13 cellular contexts compared by ENCODE assay signal in genomic region chr16:57746316-57746715, GRCh38. TPM values are rescaled to one million over a fixed set of nuclear protein-coding genes. Genes with fewer than 3 reads are reported as not detected.
DNase-seq lines count a peak whose midpoint lies in the region; TF ChIP-seq lines count a peak whose summit lies in the region.
"Not testable (repeated sequence)": the region's sequence is repeated elsewhere in the genome, so short reads cannot be mapped to it uniquely, and the experiment has no call there.
"Had no signal": no experiment of that assay in that cellular context is flagged by ENCODE, and none has a peak within 500 bp of the region (broad histone marks: within the 10 kb centered on the region; RNA-seq: fewer than 3 reads in every experiment).

No MANE protein-coding gene starts in this region.

- not testable (repeated sequence) for H3K4me3 Mint-ChIP-seq in activated T-helper 2 cell treated with anti-CD3 and anti-CD28 coated beads, Interferon-gamma antibody, Interleukin-2, Interleukin-4, amounts not matched to agents 10 μg/mL and 5 μg/mL and 100 μg/mL, durations not matched to agents 14 hours and 24 hours and 36 hours (ENCODE audit: low read depth); immature natural killer cell; neural crest cell
- peak overlapping the region; percentile 8 for H3K4me3 Mint-ChIP-seq in glutamatergic neuron (ENCODE audit: unreplicated experiment)

- H3K36me3 Mint-ChIP-seq in activated T-helper 2 cell treated with anti-CD3 and anti-CD28 coated beads, Interferon-gamma antibody, Interleukin-2, Interleukin-4, amounts not matched to agents 10 μg/mL and 5 μg/mL and 100 μg/mL, durations not matched to agents 14 hours and 24 hours and 36 hours (ENCODE audit: low read depth); glutamatergic neuron (ENCODE audit: unreplicated experiment); neural crest cell (ENCODE audit: low read depth): not testable (repeated sequence)
- H3K36me3 Mint-ChIP-seq in immature natural killer cell, result peaks cover 0 to 21% (median under 1%) of the 10 kb centered on the region in 3 donors

- intact Hi-C loops in activated T-helper 2 cell treated with anti-CD3 and anti-CD28 coated beads, Interferon-gamma antibody, Interleukin-2, Interleukin-4, amounts not matched to agents 10 μg/mL and 5 μg/mL and 100 μg/mL, durations not matched to agents 14 hours and 24 hours and 36 hours (cut with micrococcal nuclease), result not testable (repeated sequence)

- H3K36me3 ChIP-seq in BLaER1, result peaks cover 64% of the 10 kb centered on the region
- not testable (repeated sequence) for H3K36me3 ChIP-seq in osteoblast (ENCODE audit: insufficient read depth, low read length)

- not testable (repeated sequence) for H3K4me3 ChIP-seq in BLaER1; osteoblast (ENCODE audit: insufficient read depth, low read length)

- H4K20me1 ChIP-seq in BLaER1; osteoblast (ENCODE audit: insufficient read depth, low read length): not testable (repeated sequence)

- H3K27ac Mint-ChIP-seq in activated T-helper 2 cell treated with anti-CD3 and anti-CD28 coated beads, Interferon-gamma antibody, Interleukin-2, Interleukin-4, amounts not matched to agents 10 μg/mL and 5 μg/mL and 100 μg/mL, durations not matched to agents 14 hours and 24 hours and 36 hours, result peak overlapping the region; percentile 51
- peak overlapping the region; percentile 93 for H3K27ac Mint-ChIP-seq in glutamatergic neuron (ENCODE audit: unreplicated experiment)
- peak overlapping the region in 4 of 6 donors; percentile 2 to 75 (median 38) for H3K27ac Mint-ChIP-seq in immature natural killer cell
- H3K27ac Mint-ChIP-seq in neural crest cell (ENCODE audit: unreplicated experiment), result peak overlapping the region; percentile 40

- not testable (repeated sequence) for H3K4me2 ChIP-seq in BLaER1; osteoblast (ENCODE audit: insufficient read depth, low read length)

- H3K79me2 ChIP-seq in osteoblast (ENCODE audit: insufficient read depth, low read length), result not testable (repeated sequence)

- H3K27me3 ChIP-seq in BLaER1; osteoblast (ENCODE audit: insufficient read depth, low read length): not testable (repeated sequence)

- H3K9ac ChIP-seq in BLaER1, result not testable (repeated sequence)

- 0 out of 2 replicates have a peak overlapping the region, but pooled peaks have one; percentile 38 for H3K27ac ChIP-seq in BLaER1
- H3K27ac ChIP-seq in osteoblast (ENCODE audit: low read depth, low read length), result not testable (repeated sequence)

- TF ChIP-seq CTCF in glutamatergic neuron (IDR thresholded peaks at IDR 0.05; ENCODE audit: partially characterized antibody, unreplicated experiment); neural crest cell (conservative IDR thresholded peaks at IDR 0.05); osteoblast (IDR thresholded peaks at IDR 0.05; ENCODE audit: extremely low read depth, low read depth, low read length): not testable (repeated sequence)

- DNase-seq in activated T-helper 2 cell treated with anti-CD3 and anti-CD28 coated beads, Interferon-gamma antibody, Interleukin-2, Interleukin-4, amounts not matched to agents 10 μg/mL and 5 μg/mL and 100 μg/mL, durations not matched to agents 14 hours and 24 hours and 36 hours (ENCODE audit: low spot score); glutamatergic neuron; immature natural killer cell; neural crest cell (ENCODE audit: low read depth, low spot score): not testable (repeated sequence)
- DNase-seq in osteoblast (ENCODE audit: insufficient read length, low spot score, missing footprints), result peak; percentile 50

- not testable (repeated sequence) for H2AFZ ChIP-seq in osteoblast (ENCODE audit: low read length)

- H3K4me1 ChIP-seq in BLaER1, result peaks cover 56% of the 10 kb centered on the region
- not testable (repeated sequence) for H3K4me1 ChIP-seq in osteoblast (ENCODE audit: insufficient read depth, low read length)

- H3K9me3 Mint-ChIP-seq in activated T-helper 2 cell treated with anti-CD3 and anti-CD28 coated beads, Interferon-gamma antibody, Interleukin-2, Interleukin-4, amounts not matched to agents 10 μg/mL and 5 μg/mL and 100 μg/mL, durations not matched to agents 14 hours and 24 hours and 36 hours; glutamatergic neuron (ENCODE audit: unreplicated experiment); immature natural killer cell; neural crest cell: not testable (repeated sequence)

- not testable (repeated sequence) for H3K27me3 Mint-ChIP-seq in activated T-helper 2 cell treated with anti-CD3 and anti-CD28 coated beads, Interferon-gamma antibody, Interleukin-2, Interleukin-4, amounts not matched to agents 10 μg/mL and 5 μg/mL and 100 μg/mL, durations not matched to agents 14 hours and 24 hours and 36 hours (ENCODE audit: low read depth); glutamatergic neuron (ENCODE audit: unreplicated experiment); immature natural killer cell (ENCODE audit: low read depth in 3 of 3); neural crest cell (ENCODE audit: low read depth)

- not testable (repeated sequence) for H3K9me3 ChIP-seq in BLaER1; osteoblast (ENCODE audit: low read depth, low read length)

- H3K4me1 Mint-ChIP-seq in activated T-helper 2 cell treated with anti-CD3 and anti-CD28 coated beads, Interferon-gamma antibody, Interleukin-2, Interleukin-4, amounts not matched to agents 10 μg/mL and 5 μg/mL and 100 μg/mL, durations not matched to agents 14 hours and 24 hours and 36 hours (ENCODE audit: low read depth); neural crest cell: not testable (repeated sequence)
- H3K4me1 Mint-ChIP-seq in glutamatergic neuron (ENCODE audit: low read depth, unreplicated experiment), result peaks cover 33% of the 10 kb centered on the region
- peaks cover 14 to 27% of the 10 kb centered on the region in 2 donors for H3K4me1 Mint-ChIP-seq in immature natural killer cell

RNA-seq across cellular contexts. Expression of gene KATNB1, which starts 10.7 kb away (rescaled TPM):
- 34.1 and 35.4 TPM in 2 replicates for total RNA-seq in activated T-helper 2 cell treated with anti-CD3 and anti-CD28 coated beads, Interferon-gamma antibody, Interleukin-2, Interleukin-4, amounts not matched to agents 10 μg/mL and 5 μg/mL and 100 μg/mL, durations not matched to agents 14 hours and 24 hours and 36 hours
- 74.4 TPM for total RNA-seq in glutamatergic neuron (ENCODE audit: unreplicated experiment)
- polyA plus RNA-seq in immature natural killer cell, result 10 to 100 TPM; 21.6 to 43.9 (median 43.1) TPM
- total RNA-seq in neural crest cell, result 42.1 and 47.4 TPM in 2 replicates
- 17.7 and 24.6 TPM in 2 replicates for total RNA-seq in osteoblast

RNA-seq across cellular contexts. Expression of gene DRC7, which starts 51.7 kb away (rescaled TPM):
- total RNA-seq in activated T-helper 2 cell treated with anti-CD3 and anti-CD28 coated beads, Interferon-gamma antibody, Interleukin-2, Interleukin-4, amounts not matched to agents 10 μg/mL and 5 μg/mL and 100 μg/mL, durations not matched to agents 14 hours and 24 hours and 36 hours, result not detected in 2 replicates
- total RNA-seq in glutamatergic neuron (ENCODE audit: unreplicated experiment) (not detected), neural crest cell (0.16 and 0.32 TPM in 2 replicates), osteoblast (not detected in 2 replicates)
- not detected for polyA plus RNA-seq in immature natural killer cell
- total RNA-seq: A172; CD4-positive, alpha-beta memory T cell; CD4-positive, CD25-positive, alpha-beta regulatory T cell; CD8-positive, alpha-beta memory T cell; Daoy; G401 had no signal
- polyA plus RNA-seq: BJ; CD4-positive, alpha-beta memory T cell; CD4-positive, CD25-positive, alpha-beta regulatory T cell; CD8-positive, alpha-beta memory T cell had no signal

RNA-seq across cellular contexts. Expression of gene KIFC3, which starts 56.0 kb away (rescaled TPM):
- total RNA-seq in activated T-helper 2 cell treated with anti-CD3 and anti-CD28 coated beads, Interferon-gamma antibody, Interleukin-2, Interleukin-4, amounts not matched to agents 10 μg/mL and 5 μg/mL and 100 μg/mL, durations not matched to agents 14 hours and 24 hours and 36 hours, result 0.16 and 0.52 TPM in 2 replicates
- 0.76 TPM for total RNA-seq in glutamatergic neuron (ENCODE audit: unreplicated experiment)
- polyA plus RNA-seq in immature natural killer cell, result 10 to 100 TPM in 2 of 3 donors, 1 to 10 TPM in 1; 5.1 to 13.6 (median 12.2) TPM
- total RNA-seq in neural crest cell, result 25.1 TPM in 2 replicates
- total RNA-seq in osteoblast, result 40.5 and 41.0 TPM in 2 replicates
- polyA plus RNA-seq: CD4-positive, alpha-beta memory T cell; CD4-positive, CD25-positive, alpha-beta regulatory T cell had no signal

Comparison
In these comparisons a context has a peak if more than half of its experiments do, and no peak if none do; other contexts are left out.
1. H3K27ac Mint-ChIP-seq: peak in every context shown above with its lines; median percentile 93 in glutamatergic neuron; 51 in activated T-helper 2 cell treated with anti-CD3 and anti-CD28 coated beads, Interferon-gamma antibody, Interleukin-2, Interleukin-4, amounts not matched to agents 10 μg/mL and 5 μg/mL and 100 μg/mL, durations not matched to agents 14 hours and 24 hours and 36 hours; 40 in neural crest cell; 38 in immature natural killer cell.
2. RNA of gene KIFC3, which starts 56.0 kb away (total RNA-seq): 40.5 to 41.0 TPM in osteoblast and 25.1 TPM in neural crest cell; 0.76 TPM in glutamatergic neuron (single experiment) and 0.16 to 0.52 TPM in activated T-helper 2 cell treated with anti-CD3 and anti-CD28 coated beads, Interferon-gamma antibody, Interleukin-2, Interleukin-4, amounts not matched to agents 10 μg/mL and 5 μg/mL and 100 μg/mL, durations not matched to agents 14 hours and 24 hours and 36 hours; every median in the first group is over 10 times any median in the second.